20 cellular contexts compared by ENCODE assay signal in the genomic region with DNA sequence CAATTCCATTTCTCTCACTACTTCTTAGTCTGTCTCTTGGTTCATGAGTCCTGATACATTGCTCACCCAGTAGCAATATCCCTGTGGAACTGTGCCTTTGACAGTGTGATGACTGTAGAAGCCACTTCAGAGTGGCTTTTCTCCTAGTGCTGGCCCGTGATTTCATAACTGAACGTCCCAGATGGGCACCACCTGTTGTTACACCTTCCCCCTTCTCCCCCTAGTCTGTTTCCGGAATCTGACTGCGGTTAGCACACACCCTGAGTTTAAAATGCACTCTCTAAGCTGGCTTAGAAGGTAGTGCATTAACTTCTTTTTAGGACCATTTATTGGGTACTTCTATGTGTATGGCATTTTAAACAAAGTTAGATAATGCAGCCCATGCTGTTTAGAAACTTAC.
"Had no signal": no experiment of that assay in that cellular context is flagged by ENCODE, and none has a peak within 500 bp of the region (broad histone marks: within the 10 kb centered on the region; RNA-seq: fewer than 3 reads in every experiment).

No MANE protein-coding gene starts in this region.

- H2AFZ ChIP-seq: parathyroid adenoma had no signal

- H3K27ac Mint-ChIP-seq: nephron progenitor cell; stimulated activated effector memory CD8-positive, alpha-beta T cell treated with anti-CD3 and anti-CD28 coated beads, Interleukin-12 subunit alpha, Interleukin-12 subunit beta, amount 100 ng/mL, for 72 hours; stimulated activated naive CD8-positive, alpha-beta T cell treated with anti-CD3 and anti-CD28 coated beads, Interleukin-15, Interleukin-2, amounts not matched to agents 100 ng/mL and 50 ng/mL, for 24 hours had no signal

- ATAC-seq: esophagus mucosa; heart right ventricle; naive thymus-derived CD4-positive, alpha-beta T cell; right lobe of liver; stimulated activated effector memory CD8-positive, alpha-beta T cell treated with anti-CD3 and anti-CD28 coated beads, Interleukin-12 subunit alpha, Interleukin-12 subunit beta, amount 100 ng/mL, for 72 hours; upper lobe of right lung had no signal

- H3K9me3 Mint-ChIP-seq: naive thymus-derived CD4-positive, alpha-beta T cell; nephron progenitor cell; stimulated activated effector memory CD8-positive, alpha-beta T cell treated with anti-CD3 and anti-CD28 coated beads, Interleukin-12 subunit alpha, Interleukin-12 subunit beta, amount 100 ng/mL, for 72 hours; stimulated activated naive CD8-positive, alpha-beta T cell treated with anti-CD3 and anti-CD28 coated beads, Interleukin-15, Interleukin-2, amounts not matched to agents 100 ng/mL and 50 ng/mL, for 24 hours had no signal

- H3K79me2 ChIP-seq: parathyroid adenoma had no signal

- H3K27ac ChIP-seq: dorsolateral prefrontal cortex, heart right ventricle, parathyroid adenoma, prostate gland, right lobe of liver, testis, tibial nerve, upper lobe of right lung, vagina had no signal

- DNase-seq: effector CD8-positive, alpha-beta T cell; heart right ventricle; kidney glomerular epithelial cell; mesendoderm; naive thymus-derived CD4-positive, alpha-beta T cell; nephron progenitor cell; retina; right lobe of liver; stimulated activated CD4-positive, alpha-beta T cell treated with anti-CD3 and anti-CD28 coated beads, Interleukin-4, amount 100 ng/mL, for 1 hour; stimulated activated CD8-positive, alpha-beta memory T cell treated with anti-CD3 and anti-CD28 coated beads, Interleukin-4, amount 100 ng/mL, for 48 hours; testis; upper lobe of right lung had no signal

- H3K4me1 ChIP-seq: parathyroid adenoma, prostate gland, right lobe of liver, testis, upper lobe of right lung had no signal

- H3K27me3 Mint-ChIP-seq: naive thymus-derived CD4-positive, alpha-beta T cell; stimulated activated naive CD8-positive, alpha-beta T cell treated with anti-CD3 and anti-CD28 coated beads, Interleukin-15, Interleukin-2, amounts not matched to agents 100 ng/mL and 50 ng/mL, for 24 hours had no signal

- H3K9ac ChIP-seq: parathyroid adenoma had no signal

- H3K36me3 ChIP-seq: prostate gland, right lobe of liver, tibial nerve, upper lobe of right lung, vagina had no signal

- H3K4me3 Mint-ChIP-seq: nephron progenitor cell; stimulated activated effector memory CD8-positive, alpha-beta T cell treated with anti-CD3 and anti-CD28 coated beads, Interleukin-12 subunit alpha, Interleukin-12 subunit beta, amount 100 ng/mL, for 72 hours; stimulated activated naive CD8-positive, alpha-beta T cell treated with anti-CD3 and anti-CD28 coated beads, Interleukin-15, Interleukin-2, amounts not matched to agents 100 ng/mL and 50 ng/mL, for 24 hours had no signal

- H3K4me3 ChIP-seq: dorsolateral prefrontal cortex, heart right ventricle, prostate gland, right lobe of liver, testis, tibial nerve, upper lobe of right lung, vagina had no signal

- H3K27me3 ChIP-seq: dorsolateral prefrontal cortex, heart right ventricle, right lobe of liver, testis, tibial nerve, upper lobe of right lung, vagina had no signal

- H3K9me3 ChIP-seq: heart right ventricle, prostate gland, right lobe of liver, testis, tibial nerve, upper lobe of right lung, vagina had no signal
